Comparison of ENCODE assay signal across 32 cellular contexts in the genomic region with DNA sequence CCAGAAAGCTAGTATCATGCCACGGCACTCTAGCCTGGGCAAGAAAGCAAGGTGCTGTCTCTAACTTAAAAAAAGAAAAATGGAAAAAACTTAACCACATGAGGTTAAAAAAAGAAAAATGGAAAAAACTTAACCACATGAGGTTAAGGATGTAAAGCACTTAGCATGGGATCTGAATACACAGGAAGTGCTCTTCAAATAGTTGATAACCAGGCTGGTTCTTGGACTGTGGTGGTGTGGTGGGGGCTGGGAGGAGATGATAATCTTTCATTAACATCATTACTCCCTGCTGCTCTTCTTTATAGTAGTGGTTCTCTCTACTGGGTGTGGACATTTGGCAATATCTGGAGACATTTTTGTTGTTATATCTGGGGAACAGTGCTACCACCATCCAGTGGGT.
DNase-seq lines count a peak whose midpoint lies in the region; ATAC-seq, FAIRE-seq and TF ChIP-seq lines count a peak whose summit lies in the region.
"Had no signal": no experiment of that assay in that cellular context is flagged by ENCODE, and none has a peak within 500 bp of the region (broad histone marks: within the 10 kb centered on the region; RNA-seq: fewer than 3 reads in every experiment).

No MANE protein-coding gene starts in this region.

- no peak overlapping the region for H3K27ac ChIP-seq in kidney (ENCODE audit: low read depth in 2 of 2, low read length in 2 of 2)
- H3K27ac ChIP-seq: 22Rv1, ascending aorta, gastrocnemius medialis, hepatocyte, neutrophil, right lobe of liver, testis had no signal

- H3K36me3 ChIP-seq in kidney (ENCODE audit: control insufficient read depth in 1 of 2, insufficient read depth in 2 of 2, low read length in 2 of 2), result peaks cover 27 to 48% of the 10 kb centered on the region in 2 donors

- H3K4me3 ChIP-seq in kidney (ENCODE audit: low read length in 2 of 2), result no peak overlapping the region
- H3K4me3 ChIP-seq: ascending aorta, gastrocnemius medialis, hepatocyte, right lobe of liver, testis had no signal

- TF ChIP-seq CTCF in HFFc6 (IDR thresholded peaks at IDR 0.05) (no peak), kidney (IDR thresholded peaks at IDR 0.05; ENCODE audit: borderline replicate concordance, extremely low read depth, insufficient read depth) (no peak)
- no peak for TF ChIP-seq CTCF in activated CD8-positive, alpha-beta T cell treated with anti-CD3 and anti-CD28 coated beads for 36 hours (IDR thresholded peaks at IDR 0.05)

- POLR2A ChIA-PET in activated CD4-positive, alpha-beta T cell treated with anti-CD3 and anti-CD28 coated beads for 36 hours (lab: Charles Lee), result no interaction called here
- POLR2A ChIA-PET in activated CD8-positive, alpha-beta T cell treated with anti-CD3 and anti-CD28 coated beads for 36 hours (lab: Charles Lee), result no interaction called here

- CTCF ChIA-PET in activated CD4-positive, alpha-beta T cell treated with anti-CD3 and anti-CD28 coated beads for 36 hours (lab: Charles Lee), result interaction anchor here (0.8 kb wide), 1 partner anchor 12 kb away, joined by 3 read pairs; no protein-coding TSS in a partner anchor
- CTCF ChIA-PET in activated CD8-positive, alpha-beta T cell treated with anti-CD3 and anti-CD28 coated beads for 36 hours (lab: Charles Lee), result no interaction called here

- H3K4me3 Mint-ChIP-seq in activated CD4-positive, alpha-beta T cell treated with anti-CD3 and anti-CD28 coated beads for 36 hours, result no peak overlapping the region
- H3K4me3 Mint-ChIP-seq in HFFc6 (no peak overlapping the region), immature natural killer cell (peak overlapping the region in 2 of 5 donors; percentile 28 to 30)
- H3K4me3 Mint-ChIP-seq in activated CD8-positive, alpha-beta T cell treated with anti-CD3 and anti-CD28 coated beads for 36 hours, result no peak overlapping the region
- H3K4me3 Mint-ChIP-seq: CD4-positive, alpha-beta memory T cell; memory B cell; stimulated activated effector memory CD8-positive, alpha-beta T cell treated with anti-CD3 and anti-CD28 coated beads, Interleukin-12 subunit alpha, Interleukin-12 subunit beta, amount 100 ng/mL, for 72 hours had no signal

- peaks cover 2 to 11% of the 10 kb centered on the region in 2 donors for H3K4me1 ChIP-seq in kidney (ENCODE audit: control insufficient read depth in 1 of 2, insufficient read depth in 1 of 2, low read depth in 1 of 2, low read length in 2 of 2)
- H3K4me1 ChIP-seq: ascending aorta, gastrocnemius medialis, right lobe of liver, testis had no signal

- intact Hi-C loops in activated CD4-positive, alpha-beta T cell treated with anti-CD3 and anti-CD28 coated beads for 36 hours (cut with DNase I, micrococcal nuclease), result no loop called here
- intact Hi-C loops in activated CD8-positive, alpha-beta T cell treated with anti-CD3 and anti-CD28 coated beads for 36 hours (cut with micrococcal nuclease), result no loop called here
- intact Hi-C loops in kidney (cut with DNase I), result no loop called here

- no peak for FAIRE-seq in kidney (lab: Jason Lieb, UNC)
- FAIRE-seq: endometrium, urothelium cell line had no signal

- no peak overlapping the region for H3K27ac Mint-ChIP-seq in activated CD4-positive, alpha-beta T cell treated with anti-CD3 and anti-CD28 coated beads for 36 hours
- H3K27ac Mint-ChIP-seq in HFFc6 (peak overlapping the region; percentile 5; the same call in 1 of the 2 replicates), immature natural killer cell (peak overlapping the region in 5 of 6 donors; percentile 23 to 62 (median 47))
- H3K27ac Mint-ChIP-seq in activated CD8-positive, alpha-beta T cell treated with anti-CD3 and anti-CD28 coated beads for 36 hours, result peak overlapping the region; percentile 49
- H3K27ac Mint-ChIP-seq: memory B cell; stimulated activated effector memory CD8-positive, alpha-beta T cell treated with anti-CD3 and anti-CD28 coated beads, Interleukin-12 subunit alpha, Interleukin-12 subunit beta, amount 100 ng/mL, for 72 hours had no signal

- H3K4me1 Mint-ChIP-seq in activated CD4-positive, alpha-beta T cell treated with anti-CD3 and anti-CD28 coated beads for 36 hours, result peaks cover 9% of the 10 kb centered on the region
- H3K4me1 Mint-ChIP-seq in HFFc6 (ENCODE audit: low read depth) (no peaks in the 10 kb centered on the region), immature natural killer cell (peaks cover 7 to 18% of the 10 kb centered on the region in 2 donors)
- H3K4me1 Mint-ChIP-seq in activated CD8-positive, alpha-beta T cell treated with anti-CD3 and anti-CD28 coated beads for 36 hours (ENCODE audit: low read depth), result peaks cover 13% of the 10 kb centered on the region
- H3K4me1 Mint-ChIP-seq: memory B cell; stimulated activated effector memory CD8-positive, alpha-beta T cell treated with anti-CD3 and anti-CD28 coated beads, Interleukin-12 subunit alpha, Interleukin-12 subunit beta, amount 100 ng/mL, for 72 hours had no signal

- H3K9me3 Mint-ChIP-seq in activated CD4-positive, alpha-beta T cell treated with anti-CD3 and anti-CD28 coated beads for 36 hours (ENCODE audit: low read depth), result no peaks in the 10 kb centered on the region
- H3K9me3 Mint-ChIP-seq in HFFc6, result no peaks in the 10 kb centered on the region
- no peaks in the 10 kb centered on the region for H3K9me3 Mint-ChIP-seq in activated CD8-positive, alpha-beta T cell treated with anti-CD3 and anti-CD28 coated beads for 36 hours
- no peaks in the 10 kb centered on the region for H3K9me3 Mint-ChIP-seq in immature natural killer cell
- H3K9me3 Mint-ChIP-seq: CD4-positive, alpha-beta memory T cell; memory B cell; stimulated activated effector memory CD8-positive, alpha-beta T cell treated with anti-CD3 and anti-CD28 coated beads, Interleukin-12 subunit alpha, Interleukin-12 subunit beta, amount 100 ng/mL, for 72 hours had no signal

- ATAC-seq in activated CD4-positive, alpha-beta T cell treated with anti-CD3 and anti-CD28 coated beads for 36 hours, result peak; percentile 36
- ATAC-seq in activated CD8-positive, alpha-beta T cell treated with anti-CD3 and anti-CD28 coated beads for 36 hours, result peak; percentile 51
- no peak for ATAC-seq in HG03469 (IDR thresholded peaks at IDR 0.05; ENCODE audit: unreplicated experiment)
- ATAC-seq: gastrocnemius medialis; left colon; PC-3; right lobe of liver; Right ventricle myocardium inferior; SK-N-SH treated with all-trans-retinoic acid at 6 μM for 48 hours; stimulated activated effector memory CD8-positive, alpha-beta T cell treated with anti-CD3 and anti-CD28 coated beads, Interleukin-12 subunit alpha, Interleukin-12 subunit beta, amount 100 ng/mL, for 72 hours had no signal

- no peak overlapping the region for H3K9ac ChIP-seq in kidney (ENCODE audit: low read length in 2 of 2)

- H3K9me3 ChIP-seq in kidney (ENCODE audit: control insufficient read depth in 1 of 2, low read length in 2 of 2), result no peaks in the 10 kb centered on the region
- H3K9me3 ChIP-seq: ascending aorta, gastrocnemius medialis, neutrophil, right lobe of liver, testis had no signal

- H3K27me3 Mint-ChIP-seq in activated CD4-positive, alpha-beta T cell treated with anti-CD3 and anti-CD28 coated beads for 36 hours, result no peaks in the 10 kb centered on the region
- H3K27me3 Mint-ChIP-seq in HFFc6 (ENCODE audit: insufficient read depth) (peaks cover 2% of the 10 kb centered on the region; the same call in 1 of the 2 replicates), immature natural killer cell (ENCODE audit: low read depth in 3 of 3) (peaks cover 0 to 2% (median 0%) of the 10 kb centered on the region in 3 donors)
- H3K27me3 Mint-ChIP-seq in activated CD8-positive, alpha-beta T cell treated with anti-CD3 and anti-CD28 coated beads for 36 hours, result no peaks in the 10 kb centered on the region
- H3K27me3 Mint-ChIP-seq: CD4-positive, alpha-beta memory T cell; memory B cell had no signal

- peak; percentile 8 for DNase-seq in activated CD4-positive, alpha-beta T cell treated with anti-CD3 and anti-CD28 coated beads for 36 hours
- DNase-seq in activated CD4-positive, alpha-beta T cell treated with anti-CD3 and anti-CD28 coated beads for 1 hour, result no peak
- DNase-seq in HFFc6 (no peak), immature natural killer cell (no peak), kidney (no peak), HT-29 (ENCODE audit: low spot score) (no peak)
- DNase-seq in activated CD8-positive, alpha-beta T cell treated with anti-CD3 and anti-CD28 coated beads for 36 hours, result peak; percentile 20
- DNase-seq: activated naive CD4-positive, alpha-beta T cell; caudate nucleus; CD4-positive, alpha-beta memory T cell; gastrocnemius medialis; GOT3; left colon; NCI-H1105; NCI-H2029; NCI-H526; NK-92 treated with Interleukin-12 subunit alpha and Interleukin-12 subunit beta, amount 100 ng/mL, for 24 hours; PC-3; right lobe of liver; stimulated activated CD4-positive, alpha-beta T cell treated with anti-CD3 and anti-CD28 coated beads, Interleukin-4, amount 100 ng/mL, for 1 hour; testis had no signal

- H3K36me3 Mint-ChIP-seq in activated CD4-positive, alpha-beta T cell treated with anti-CD3 and anti-CD28 coated beads for 36 hours (ENCODE audit: low read depth), result peaks cover 69% of the 10 kb centered on the region
- H3K36me3 Mint-ChIP-seq in HFFc6 (ENCODE audit: low read depth), result peaks cover 34% of the 10 kb centered on the region
- peaks cover 63% of the 10 kb centered on the region for H3K36me3 Mint-ChIP-seq in activated CD8-positive, alpha-beta T cell treated with anti-CD3 and anti-CD28 coated beads for 36 hours (ENCODE audit: low read depth)
- H3K36me3 Mint-ChIP-seq in immature natural killer cell, result peaks cover 48 to 81% (median 55%) of the 10 kb centered on the region in 3 donors

Comparison
In these comparisons a context has a peak if more than half of its experiments do, and no peak if none do; other contexts are left out.
1. DNase-seq: peak in activated CD4-positive, alpha-beta T cell treated with anti-CD3 and anti-CD28 coated beads for 36 hours (single experiment) and activated CD8-positive, alpha-beta T cell treated with anti-CD3 and anti-CD28 coated beads for 36 hours (single experiment); none in activated CD4-positive, alpha-beta T cell treated with anti-CD3 and anti-CD28 coated beads for 1 hour (single experiment), HFFc6 (single experiment), immature natural killer cell (0 of 3), kidney (single experiment) and HT-29 (single experiment).